11 cellular contexts compared by ENCODE assay signal in the genomic region with DNA sequence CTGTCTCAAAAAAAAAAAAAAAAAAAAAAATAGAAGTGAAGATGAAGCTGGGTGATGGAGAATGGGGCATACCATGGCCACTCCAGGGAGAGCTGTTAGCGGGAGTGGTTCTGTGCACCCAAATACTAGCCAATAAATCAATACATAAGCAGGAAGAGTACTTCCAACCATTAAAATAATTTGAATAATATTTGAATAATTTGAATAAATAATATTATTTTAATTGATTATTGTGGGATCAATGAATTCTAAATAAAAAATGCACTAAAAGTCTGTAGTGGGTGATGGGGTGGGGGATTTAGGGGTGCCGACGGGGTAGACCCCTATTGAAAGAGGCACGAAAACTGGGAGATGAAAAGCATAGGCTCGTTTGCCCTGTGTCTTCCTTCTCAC. TPM values are rescaled to one million over a fixed set of nuclear protein-coding genes. Genes with fewer than 3 reads are reported as not detected.
A peak's percentile ranks its signal among the peaks of the same experiment; 100 is the strongest.
DNase-seq lines count a peak whose midpoint lies in the region; ATAC-seq and TF ChIP-seq lines count a peak whose summit lies in the region.
"Had no signal": no experiment of that assay in that cellular context is flagged by ENCODE, and none has a peak within 500 bp of the region (broad histone marks: within the 10 kb centered on the region; RNA-seq: fewer than 3 reads in every experiment).

No MANE protein-coding gene starts in this region.

- WGBS in mammary epithelial cell (ENCODE audit: low coverage, missing lambda C conversion rate), result 25% methylated on average over 4 of the region's 5 CpGs
- no CpG with 5 or more reads among the region's 5 CpGs for WGBS in neuronal stem cell (ENCODE audit: extremely low coverage in 2 of 2, insufficient read length in 2 of 2, insufficient replicate concordance in 1 of 2), 2 donors

- no peak overlapping the region for H2AK5ac ChIP-seq in neuronal stem cell (ENCODE audit: low read depth, low read length)

- H4K20me1 ChIP-seq in BLaER1 treated with 17β-estradiol and CSF1 and Interleukin-3, amounts not matched to agents 10 nM and 100 nM, result peaks cover 0 to 6% (median 0%) of the 10 kb centered on the region in 11 experiments; a peak in 3 of 22 replicates
- no peaks in the 10 kb centered on the region for H4K20me1 ChIP-seq in KMS-11 (ENCODE audit: insufficient read depth)
- no peaks in the 10 kb centered on the region for H4K20me1 ChIP-seq in mammary epithelial cell (ENCODE audit: insufficient read depth, low read length)

- no peak overlapping the region for H2BK15ac ChIP-seq in neuronal stem cell (ENCODE audit: low read length)

- peaks cover 5 to 17% (median 10%) of the 10 kb centered on the region in 10 experiments; a peak in 17 of 20 replicates for H3K4me1 ChIP-seq in BLaER1 treated with 17β-estradiol and CSF1 and Interleukin-3, amounts not matched to agents 10 nM and 100 nM
- H3K4me1 ChIP-seq in KMS-11 (ENCODE audit: low read depth, poor library complexity, severe bottlenecking) (peaks cover 30% of the 10 kb centered on the region), mammary epithelial cell (ENCODE audit: insufficient read depth, low read length) (peaks cover 40% of the 10 kb centered on the region), neuronal stem cell (ENCODE audit: control insufficient read depth in 2 of 2, insufficient read depth in 1 of 2, low read depth in 1 of 2, low read length in 2 of 2) (peaks cover 3 to 4% of the 10 kb centered on the region in 2 donors), upper lobe of right lung (peaks cover 8% of the 10 kb centered on the region)

- no peaks in the 10 kb centered on the region for H3K79me1 ChIP-seq in neuronal stem cell (ENCODE audit: low read depth, low read length)

- CTCF ChIA-PET in mammary epithelial cell (lab: Charles Lee; ENCODE audit: low non-redundant PET), result no interaction called here

- no peak overlapping the region for H3K18ac ChIP-seq in neuronal stem cell (ENCODE audit: low read length)

- ATAC-seq in upper lobe of right lung (no peak), HG03097 (IDR thresholded peaks at IDR 0.05; ENCODE audit: low FRiP score, unreplicated experiment) (no peak)

- no peak overlapping the region for H3K27ac ChIP-seq in BLaER1 treated with 17β-estradiol and CSF1 and Interleukin-3, amounts not matched to agents 10 nM and 100 nM
- no peak overlapping the region for H3K27ac ChIP-seq in KMS-11
- peak overlapping the region; percentile 45 for H3K27ac ChIP-seq in mammary epithelial cell (ENCODE audit: insufficient read depth, low read depth, low read length)
- H3K27ac ChIP-seq in neuronal stem cell (replicated peaks; ENCODE audit: low read length), result no peak overlapping the region
- H3K27ac ChIP-seq in upper lobe of right lung, result no peak overlapping the region
- H3K27ac ChIP-seq: HL-60 had no signal

- H4K91ac ChIP-seq in neuronal stem cell (ENCODE audit: low read depth, low read length, poor library complexity), result no peak overlapping the region

- no peak overlapping the region for H4K8ac ChIP-seq in neuronal stem cell (ENCODE audit: low read depth, low read length)

- no peaks in the 10 kb centered on the region for H3K27me3 ChIP-seq in BLaER1 treated with 17β-estradiol and CSF1 and Interleukin-3, amounts not matched to agents 10 nM and 100 nM
- H3K27me3 ChIP-seq in KMS-11 (ENCODE audit: insufficient read depth, low read depth) (no peaks in the 10 kb centered on the region), mammary epithelial cell (ENCODE audit: insufficient read depth, low read length) (no peaks in the 10 kb centered on the region), neuronal stem cell (ENCODE audit: control insufficient read depth in 3 of 3, insufficient read depth in 3 of 3, low read depth in 1 of 3, low read length in 3 of 3) (peaks cover 0 to 2% (median 0%) of the 10 kb centered on the region in 3 experiments), upper lobe of right lung (no peaks in the 10 kb centered on the region)
- H3K27me3 ChIP-seq: heart right ventricle had no signal

- no peak overlapping the region for H2BK12ac ChIP-seq in neuronal stem cell (ENCODE audit: low read length)

- TF ChIP-seq CTCF in KMS-11 (conservative IDR thresholded peaks at IDR 0.05; ENCODE audit: low read depth, low read length) (no peak), mammary epithelial cell (conservative IDR thresholded peaks at IDR 0.05 in 1 of 2, IDR thresholded peaks at IDR 0.05 in 1 of 2; ENCODE audit: extremely low read depth in 1 of 2, insufficient read depth in 1 of 2, low read depth in 1 of 2, low read length in 2 of 2) (no peak), upper lobe of right lung (IDR thresholded peaks at IDR 0.05) (no peak)

- no peak overlapping the region for H2BK5ac ChIP-seq in neuronal stem cell (ENCODE audit: low read length)

- dilution Hi-C loops in mammary epithelial cell (cut with HindIII; ENCODE audit: low sequenced_read_pairs), result no loop called here

- BruUV-seq in mammary epithelial cell (replicated peaks; lab: Mats Ljungman, UMichigan), result no TSS peak

- intact Hi-C loops in mammary epithelial cell (cut with micrococcal nuclease) (loop anchor here (1.0 kb wide), 4 partner anchors 222 to 335 kb away; no protein-coding TSS in a partner anchor), upper lobe of right lung (cut with DNase I) (no loop called here)

- DNase-seq in mammary epithelial cell (no peak), neuronal stem cell (ENCODE audit: low spot score) (no peak), HuH-7 (ENCODE audit: low spot score) (no peak), globus pallidus (ENCODE audit: low spot score) (no peak), upper lobe of right lung (no peak)

- H3K9me3 ChIP-seq in BLaER1 treated with 17β-estradiol and CSF1 and Interleukin-3, amounts not matched to agents 10 nM and 100 nM (replicated peaks in 1 of 11), result peaks cover 0 to 20% (median 7%) of the 10 kb centered on the region in 11 experiments; a peak in 8 of 22 replicates
- H3K9me3 ChIP-seq in mammary epithelial cell (replicated peaks; ENCODE audit: insufficient read depth, low read length), result no peaks in the 10 kb centered on the region
- H3K9me3 ChIP-seq in neuronal stem cell (replicated peaks in 1 of 2; ENCODE audit: control insufficient read depth in 2 of 2, insufficient read depth in 1 of 2, low read depth in 1 of 2, low read length in 2 of 2), result no peaks in the 10 kb centered on the region
- no peaks in the 10 kb centered on the region for H3K9me3 ChIP-seq in upper lobe of right lung
- H3K9me3 ChIP-seq: mucosa of descending colon had no signal

- in situ Hi-C loops in mammary epithelial cell (cut with MboI; ENCODE audit: low sequenced_read_pairs in 2 of 2), result loop anchor here in 1 of 2 donors (5.0 to 10.0 kb wide), 3 partner anchors 129 to 292 kb away; no protein-coding TSS in a partner anchor

- no peak overlapping the region for H2BK120ac ChIP-seq in neuronal stem cell (ENCODE audit: low read depth, low read length)

- peak overlapping the region; percentile 56 to 95 (median 84); a peak in 19 of 22 replicates for H3K4me2 ChIP-seq in BLaER1 treated with 17β-estradiol and CSF1 and Interleukin-3, amounts not matched to agents 10 nM and 100 nM
- H3K4me2 ChIP-seq in KMS-11 (peak overlapping the region; percentile 96; the same call in 1 of the 2 replicates), mammary epithelial cell (ENCODE audit: insufficient read depth, low read depth, low read length) (peak overlapping the region; percentile 72), neuronal stem cell (ENCODE audit: insufficient read depth, low read length, poor library complexity, severe bottlenecking) (no peak overlapping the region)

- peaks cover 0 to 3% (median 0%) of the 10 kb centered on the region in 11 experiments; a peak in 1 of 22 replicates for H3K36me3 ChIP-seq in BLaER1 treated with 17β-estradiol and CSF1 and Interleukin-3, amounts not matched to agents 10 nM and 100 nM
- H3K36me3 ChIP-seq in KMS-11 (ENCODE audit: insufficient read depth) (no peaks in the 10 kb centered on the region), mammary epithelial cell (ENCODE audit: insufficient read depth, low read length) (no peaks in the 10 kb centered on the region), neuronal stem cell (replicated peaks in 1 of 2; ENCODE audit: control insufficient read depth in 2 of 2, insufficient read depth in 2 of 2, low read length in 2 of 2) (no peaks in the 10 kb centered on the region), upper lobe of right lung (no peaks in the 10 kb centered on the region)
- H3K36me3 ChIP-seq: heart right ventricle had no signal

- H3K79me2 ChIP-seq in KMS-11 (ENCODE audit: insufficient read depth, low read depth) (no peaks in the 10 kb centered on the region), mammary epithelial cell (ENCODE audit: insufficient read depth, low read length) (peaks cover 4% of the 10 kb centered on the region)

- H3K9ac ChIP-seq in BLaER1 treated with 17β-estradiol and CSF1 and Interleukin-3, amounts not matched to agents 10 nM and 100 nM, result peak overlapping the region in 2 of 11 experiments; percentile 39 to 62; a peak in 2 of 22 replicates
- peak overlapping the region; percentile 20; the same call in 1 of the 2 replicates for H3K9ac ChIP-seq in KMS-11
- H3K9ac ChIP-seq in mammary epithelial cell (ENCODE audit: insufficient read depth, low read length), result no peak overlapping the region
- H3K9ac ChIP-seq in neuronal stem cell (ENCODE audit: low read depth, low read length, poor library complexity), result no peak overlapping the region

- H3K23ac ChIP-seq in neuronal stem cell (ENCODE audit: low read depth, low read length, poor library complexity), result peak overlapping the region; percentile 77

- H2AFZ ChIP-seq in KMS-11 (ENCODE audit: low read depth) (peak overlapping the region; percentile 97; the same call in 1 of the 2 replicates), mammary epithelial cell (ENCODE audit: low read depth, low read length) (peak overlapping the region; percentile 61), neuronal stem cell (ENCODE audit: low read length) (peak overlapping the region; percentile 88)

- no peak overlapping the region for H3K4ac ChIP-seq in neuronal stem cell (ENCODE audit: low read length)

- no peak overlapping the region for H3K14ac ChIP-seq in neuronal stem cell (ENCODE audit: low read length)

- 0 out of 20 replicates have a peak overlapping the region, but pooled peaks of 1 of the 10 experiments have one; percentile 45 for H3K4me3 ChIP-seq in BLaER1 treated with 17β-estradiol and CSF1 and Interleukin-3, amounts not matched to agents 10 nM and 100 nM
- H3K4me3 ChIP-seq in KMS-11 (IDR thresholded peaks at IDR 0.05; ENCODE audit: insufficient read depth, low read depth, low read length) (no peak overlapping the region), mammary epithelial cell (replicated peaks in 1 of 3; ENCODE audit: insufficient read depth in 1 of 3, low read depth in 2 of 3, low read length in 3 of 3) (no peak overlapping the region), neuronal stem cell (ENCODE audit: low read length in 2 of 2) (no peak overlapping the region), upper lobe of right lung (no peak overlapping the region)
- H3K4me3 ChIP-seq: mucosa of descending colon had no signal

RNA-seq across cellular contexts. Expression of a gene that starts 41.4 kb away (rescaled TPM):
- total RNA-seq in mammary epithelial cell, result 10 to 100 TPM; 44.5 to 98.5 TPM
- 15.7 TPM for polyA plus RNA-seq in mammary epithelial cell
- 61.9 TPM for polyA minus RNA-seq in mammary epithelial cell
- polyA plus RNA-seq in neuronal stem cell (2013, experiment 1 of 2), result 29.4 TPM
- 31.2 TPM for polyA plus RNA-seq in neuronal stem cell (2013, experiment 2 of 2)
- 73.8 TPM for total RNA-seq in upper lobe of right lung
